Comparison of ENCODE assay signal across 24 cellular contexts in the genomic region with DNA sequence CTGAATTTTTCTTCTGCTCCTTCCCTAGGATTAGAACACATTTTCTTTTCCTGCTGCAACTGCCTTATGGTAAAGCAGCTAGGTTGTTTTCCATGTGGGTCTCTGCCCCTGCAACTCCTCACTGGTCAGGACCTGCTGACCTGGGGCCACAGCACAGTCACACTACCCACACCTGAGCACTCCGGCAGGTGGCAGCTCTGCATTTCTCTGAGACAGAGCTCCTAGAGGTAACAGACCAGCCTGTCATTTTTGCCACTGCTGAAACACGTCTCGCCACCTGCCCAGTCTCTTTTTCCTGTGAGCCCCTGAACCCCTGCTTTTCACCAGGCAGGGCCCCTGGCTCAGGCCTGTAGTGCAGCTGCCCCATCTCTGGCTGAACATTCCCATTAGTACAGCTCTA.
DNase-seq lines count a peak whose midpoint lies in the region; ATAC-seq, FAIRE-seq and TF ChIP-seq lines count a peak whose summit lies in the region.
"Had no signal": no experiment of that assay in that cellular context is flagged by ENCODE, and none has a peak within 500 bp of the region (broad histone marks: within the 10 kb centered on the region; RNA-seq: fewer than 3 reads in every experiment).

No MANE protein-coding gene starts in this region.

- no peak for TF ChIP-seq RAD21 in GM12878 (IDR thresholded peaks at IDR 0.05; ENCODE audit: insufficient read depth, low read depth, low read length)

- DNase-seq in DMS53 (lab: John Stamatoyannopoulos, UW) (peak; percentile 50), DMS53 treated with DMSO at 0.1 percent for 48 hours (lab: John Stamatoyannopoulos, UW; ENCODE audit: unreplicated experiment) (no peak), Caco-2 (peak; percentile 5 to 35), LNCaP clone FGC (ENCODE audit: low read depth) (peak; percentile 4), GM12878 (ENCODE audit: low read depth, low spot score) (no peak), ascending aorta (ENCODE audit: low spot score in 2 of 2) (no peak), left ventricle myocardium superior (no peak)
- DNase-seq: 8988T; Calu3; CD8-positive, alpha-beta T cell; DMS79; GM23248; NCI-H187; NCI-H2107; NCI-H2227 treated with DMSO at 0.1 percent for 48 hours; NCI-H510A treated with DMSO at 0.1 percent for 48 hours; NCI-H82; PC-3 had no signal

- H3K9ac ChIP-seq in GM12878 (ENCODE audit: control insufficient read depth, insufficient read depth, low read length) = no peak overlapping the region
- H3K9ac ChIP-seq: BLaER1 treated with 17β-estradiol and CSF1 and Interleukin-3, amounts not matched to agents 10 nM and 100 nM; GM23248 had no signal

- SMC1A ChIA-PET in GM12878 (lab: Charles Lee; ENCODE audit: uncharacterized antibody, unreplicated experiment) = no interaction called here

- no peak overlapping the region for H3K4me2 ChIP-seq in GM12878 (ENCODE audit: control insufficient read depth, insufficient read depth)
- H3K4me2 ChIP-seq: BLaER1 treated with 17β-estradiol and CSF1 and Interleukin-3, amounts not matched to agents 10 nM and 100 nM had no signal

- POLR2A ChIA-PET in Caco-2 (lab: Charles Lee) = no interaction called here
- POLR2A ChIA-PET in GM12878 (lab: Charles Lee) = no interaction called here

- RAD21 ChIA-PET in GM12878 (lab: Charles Lee; ENCODE audit: unreplicated experiment) = no interaction called here

- peak in 1 of 2 experiments; percentile 24 for TF ChIP-seq CTCF in Caco-2 (IDR thresholded peaks at IDR 0.05; ENCODE audit: insufficient read depth in 1 of 2, low read depth in 1 of 2, low read length in 1 of 2, severe bottlenecking in 1 of 2, unreplicated experiment in 1 of 2)
- peak; percentile 67 for TF ChIP-seq CTCF in LNCaP clone FGC (IDR thresholded peaks at IDR 0.05; ENCODE audit: control insufficient read depth, extremely low read depth, insufficient read depth)
- no peak for TF ChIP-seq CTCF in GM12878 (IDR thresholded peaks at IDR 0.05 in 2 of 3, conservative IDR thresholded peaks at IDR 0.05 in 1 of 3; ENCODE audit: control insufficient read depth in 2 of 3, extremely low read depth in 1 of 3, insufficient read depth in 1 of 3, low read depth in 3 of 3, low read length in 3 of 3)
- TF ChIP-seq CTCF in ascending aorta (IDR thresholded peaks at IDR 0.05) = no peak

- no peaks in the 10 kb centered on the region for H3K27me3 Mint-ChIP-seq in Caco-2 (ENCODE audit: insufficient read depth, unreplicated experiment)

- WGBS in GM12878 (ENCODE audit: insufficient coverage, insufficient replicate concordance, low lambda C conversion rate, missing lambda C conversion rate) = 47% methylated on average over 3 of the region's 3 CpGs

- no peaks in the 10 kb centered on the region for H3K27me3 ChIP-seq in Caco-2 (replicated peaks; ENCODE audit: control insufficient read depth, insufficient read depth, low read length)
- H3K27me3 ChIP-seq in GM12878 (replicated peaks in 1 of 2; ENCODE audit: control insufficient read depth in 2 of 2, insufficient read depth in 2 of 2, low read length in 1 of 2) = no peaks in the 10 kb centered on the region
- no peaks in the 10 kb centered on the region for H3K27me3 ChIP-seq in ascending aorta
- H3K27me3 ChIP-seq: BLaER1 treated with 17β-estradiol and CSF1 and Interleukin-3, amounts not matched to agents 10 nM and 100 nM had no signal

- intact Hi-C loops in Caco-2 (cut with micrococcal nuclease; ENCODE audit: unreplicated experiment) (loop anchor here (1.0 to 10.0 kb wide), 3 partner anchors 165 to 557 kb away; no protein-coding TSS in a partner anchor), GM12878 (cut with micrococcal nuclease; ENCODE audit: unreplicated experiment) (no loop called here), ascending aorta (cut with DNase I) (no loop called here), left ventricle myocardium superior (cut with micrococcal nuclease) (no loop called here)

- H3K79me2 ChIP-seq in GM12878 (ENCODE audit: control insufficient read depth, insufficient read depth, low read length) = no peaks in the 10 kb centered on the region

- FAIRE-seq in GM12878 (lab: Jason Lieb, UNC) = no peak
- FAIRE-seq: GM12891 had no signal

- H3K4me3 Mint-ChIP-seq in Caco-2 (ENCODE audit: unreplicated experiment) = no peak overlapping the region
- H3K4me3 Mint-ChIP-seq: CD8-positive, alpha-beta T cell; IgD-negative memory B cell; T-helper 2 cell treated with Interferon-gamma antibody and Interleukin-4, amounts not matched to agents 5 μg/mL and 100 μg/mL, for 36 hours had no signal

- H3K27ac ChIP-seq in GM12878 (ENCODE audit: control insufficient read depth, insufficient read depth) (no peak overlapping the region), ascending aorta (no peak overlapping the region)
- H3K27ac ChIP-seq: BLaER1 treated with 17β-estradiol and CSF1 and Interleukin-3, amounts not matched to agents 10 nM and 100 nM; GM23248 had no signal

- BruUV-seq in Caco-2 (replicated peaks; lab: Mats Ljungman, UMichigan) (no TSS peak), GM12878 (replicated peaks; lab: Mats Ljungman, UMichigan) (no TSS peak)

- no peaks in the 10 kb centered on the region for H3K4me1 ChIP-seq in Caco-2
- no peaks in the 10 kb centered on the region for H3K4me1 ChIP-seq in GM12878 (ENCODE audit: control insufficient read depth, insufficient read depth, low read length)
- peaks cover 0 to 3% of the 10 kb centered on the region in 2 donors for H3K4me1 ChIP-seq in ascending aorta

- in situ Hi-C loops in GM12878 (cut with MboI) = no loop called here

- no peak overlapping the region for H3K27ac Mint-ChIP-seq in Caco-2 (ENCODE audit: unreplicated experiment)
- H3K27ac Mint-ChIP-seq: CD8-positive, alpha-beta T cell; IgD-negative memory B cell; T-helper 2 cell treated with Interferon-gamma antibody and Interleukin-4, amounts not matched to agents 5 μg/mL and 100 μg/mL, for 36 hours had no signal

- TF ChIP-seq EP300 in GM12878 (IDR thresholded peaks at IDR 0.05; ENCODE audit: borderline replicate concordance in 1 of 2, control insufficient read depth in 1 of 2, low read depth in 2 of 2, low read length in 2 of 2) = no peak

- H3K9me3 Mint-ChIP-seq in Caco-2 (ENCODE audit: unreplicated experiment) = peaks cover 18% of the 10 kb centered on the region
- H3K9me3 Mint-ChIP-seq: T-helper 2 cell treated with Interferon-gamma antibody and Interleukin-4, amounts not matched to agents 5 μg/mL and 100 μg/mL, for 36 hours had no signal

- H3K4me1 Mint-ChIP-seq in Caco-2 (ENCODE audit: low read depth, unreplicated experiment) = no peaks in the 10 kb centered on the region
- H3K4me1 Mint-ChIP-seq: IgD-negative memory B cell had no signal

- H3K36me3 ChIP-seq in Caco-2 (ENCODE audit: control insufficient read depth, insufficient read depth, low read length) (no peaks in the 10 kb centered on the region), GM12878 (ENCODE audit: control insufficient read depth in 2 of 2, insufficient read depth in 2 of 2, low read length in 1 of 2) (no peaks in the 10 kb centered on the region), ascending aorta (no peaks in the 10 kb centered on the region)
- H3K36me3 ChIP-seq: BLaER1 treated with 17β-estradiol and CSF1 and Interleukin-3, amounts not matched to agents 10 nM and 100 nM had no signal

- H3K4me3 ChIP-seq in Caco-2 (ENCODE audit: low read depth, low read length) (no peak overlapping the region), LNCaP clone FGC (ENCODE audit: low read depth, low read length) (no peak overlapping the region), GM12878 (no peak overlapping the region), ascending aorta (no peak overlapping the region)
- H3K4me3 ChIP-seq: BLaER1 treated with 17β-estradiol and CSF1 and Interleukin-3, amounts not matched to agents 10 nM and 100 nM; GM23248 had no signal

- no peaks in the 10 kb centered on the region for H3K36me3 Mint-ChIP-seq in Caco-2 (ENCODE audit: insufficient read depth, unreplicated experiment)
- H3K36me3 Mint-ChIP-seq: CD8-positive, alpha-beta T cell; IgD-negative memory B cell had no signal

- no peak for TF ChIP-seq POLR2A in GM12878 (IDR thresholded peaks at IDR 0.05; ENCODE audit: low read depth, low read length)

- H4K20me1 ChIP-seq in GM12878 (ENCODE audit: control insufficient read depth, insufficient read depth) = no peaks in the 10 kb centered on the region
- H4K20me1 ChIP-seq: BLaER1 treated with 17β-estradiol and CSF1 and Interleukin-3, amounts not matched to agents 10 nM and 100 nM had no signal

- ATAC-seq in GM12878 (peak; percentile 51; the same call in 2 of the 3 replicates), left ventricle myocardium superior (no peak), GM21360 (IDR thresholded peaks at IDR 0.05; ENCODE audit: unreplicated experiment) (no peak)
- ATAC-seq: CD8-positive, alpha-beta T cell; PC-3; SK-N-SH treated with all-trans-retinoic acid at 6 μM for 48 hours had no signal

- H3K9me3 ChIP-seq in Caco-2 = no peaks in the 10 kb centered on the region; the same call in 1 of the 2 replicates
- H3K9me3 ChIP-seq in GM12878 (replicated peaks; ENCODE audit: control insufficient read depth, insufficient read depth, low read length) = no peaks in the 10 kb centered on the region
- peaks cover under 1 to 10% of the 10 kb centered on the region in 2 donors for H3K9me3 ChIP-seq in ascending aorta

- H2AFZ ChIP-seq in GM12878 (ENCODE audit: control insufficient read depth, low read depth, low read length) = no peak overlapping the region
- H2AFZ ChIP-seq: GM23248 had no signal

- CTCF ChIA-PET in Caco-2 (lab: Charles Lee) = no interaction called here
- CTCF ChIA-PET in GM12878 (lab: Yijun Ruan, JAX) = interaction anchor here (0.6 to 1.0 kb wide), 2 partner anchors 553 to 1973 kb away, joined by 3 read pairs; no protein-coding TSS in a partner anchor

TF ChIP-seq in GM12878, 131 proteins besides CTCF, POLR2A, EP300 and RAD21 (continues in another document):
- TF ChIP-seq CHD2 (IDR thresholded peaks at IDR 0.05; ENCODE audit: borderline replicate concordance, low read depth, low read length) = no peak
- TF ChIP-seq, protein P1, sequence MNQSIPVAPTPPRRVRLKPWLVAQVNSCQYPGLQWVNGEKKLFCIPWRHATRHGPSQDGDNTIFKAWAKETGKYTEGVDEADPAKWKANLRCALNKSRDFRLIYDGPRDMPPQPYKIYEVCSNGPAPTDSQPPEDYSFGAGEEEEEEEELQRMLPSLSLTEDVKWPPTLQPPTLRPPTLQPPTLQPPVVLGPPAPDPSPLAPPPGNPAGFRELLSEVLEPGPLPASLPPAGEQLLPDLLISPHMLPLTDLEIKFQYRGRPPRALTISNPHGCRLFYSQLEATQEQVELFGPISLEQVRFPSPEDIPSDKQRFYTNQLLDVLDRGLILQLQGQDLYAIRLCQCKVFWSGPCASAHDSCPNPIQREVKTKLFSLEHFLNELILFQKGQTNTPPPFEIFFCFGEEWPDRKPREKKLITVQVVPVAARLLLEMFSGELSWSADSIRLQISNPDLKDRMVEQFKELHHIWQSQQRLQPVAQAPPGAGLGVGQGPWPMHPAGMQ (IDR thresholded peaks at IDR 0.05; ENCODE audit: borderline replicate concordance) = no peak

Comparison
In these comparisons a context has a peak if more than half of its experiments do, and no peak if none do; other contexts are left out.
1. DNase-seq: peak in DMS53 (single experiment), Caco-2 (2 of 2) and LNCaP clone FGC (single experiment); none in DMS53 treated with DMSO at 0.1 percent for 48 hours (single experiment), GM12878 (single experiment), ascending aorta (0 of 2) and left ventricle myocardium superior (single experiment).